In the genomic region with DNA sequence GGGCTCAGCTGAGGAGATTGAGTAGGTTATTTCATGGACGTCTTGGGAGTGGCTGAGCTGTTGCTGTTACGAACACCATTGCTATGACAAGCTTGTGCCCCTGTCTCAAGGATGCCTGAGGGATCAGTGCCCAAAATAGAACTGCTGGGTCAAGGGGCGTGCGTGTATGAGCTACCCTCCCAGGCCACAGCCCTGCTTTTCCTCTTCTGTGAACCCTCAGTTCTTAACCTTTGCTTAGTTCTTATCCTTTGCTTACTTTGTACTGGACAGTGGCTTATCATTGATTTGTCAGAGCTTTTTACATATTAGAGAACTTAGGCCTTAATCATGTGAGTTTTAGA, we compare ENCODE assay signal across 13 cellular contexts. TPM values are rescaled to one million over a fixed set of nuclear protein-coding genes. Genes with fewer than 3 reads are reported as not detected.
A peak's percentile ranks its signal among the peaks of the same experiment; 100 is the strongest.
DNase-seq lines count a peak whose midpoint lies in the region; ATAC-seq and TF ChIP-seq lines count a peak whose summit lies in the region.
"Had no signal": no experiment of that assay in that cellular context is flagged by ENCODE, and none has a peak within 500 bp of the region (broad histone marks: within the 10 kb centered on the region; RNA-seq: fewer than 3 reads in every experiment).

No MANE protein-coding gene starts in this region.

- no peak overlapping the region for H3K4me3 ChIP-seq in A673 (ENCODE audit: low read depth, low read length, poor library complexity, severe bottlenecking)
- peak overlapping the region; percentile 32 for H3K4me3 ChIP-seq in CD8-positive, alpha-beta T cell (ENCODE audit: low read depth, low read length)
- H3K4me3 ChIP-seq in endodermal cell (ENCODE audit: low read length) = no peak overlapping the region
- H3K4me3 ChIP-seq: esophagus squamous epithelium, ovary, Peyer's patch had no signal

- H3K9ac ChIP-seq in endodermal cell (ENCODE audit: extremely low read depth, low read length, poor library complexity, severe bottlenecking) = no peak overlapping the region

- TF ChIP-seq CTCF in A673 (conservative IDR thresholded peaks at IDR 0.05; ENCODE audit: low read depth, low read length) = no peak
- TF ChIP-seq CTCF in CD8-positive, alpha-beta T cell (IDR thresholded peaks at IDR 0.05) = no peak
- no peak for TF ChIP-seq CTCF in endodermal cell (conservative IDR thresholded peaks at IDR 0.05)

- intact Hi-C loops in A673 (cut with micrococcal nuclease; ENCODE audit: unreplicated experiment) = no loop called here
- intact Hi-C loops in CD8-positive, alpha-beta T cell (cut with DNase I, micrococcal nuclease) = loop anchor here (2.0 to 10.0 kb wide), 4 partner anchors 55 to 281 kb away; a partner anchor contains a TSS
- intact Hi-C loops in activated CD4-positive, alpha-beta memory T cell treated with anti-CD3 and anti-CD28 coated beads for 36 hours (cut with micrococcal nuclease) = loop anchor here (2.0 kb wide), 2 partner anchors 19 to 37 kb away; a partner anchor contains a TSS

- peak overlapping the region; percentile 100 for H3K27ac Mint-ChIP-seq in CD8-positive, alpha-beta T cell
- H3K27ac Mint-ChIP-seq in activated CD4-positive, alpha-beta memory T cell treated with anti-CD3 and anti-CD28 coated beads for 36 hours = peak overlapping the region; percentile 90
- H3K27ac Mint-ChIP-seq in memory B cell = peak overlapping the region; percentile 89
- no peak overlapping the region for H3K27ac Mint-ChIP-seq in endodermal cell

- H3K27ac ChIP-seq in A673 (ENCODE audit: low read depth, low read length, poor library complexity, severe bottlenecking) (peak overlapping the region; percentile 30), endodermal cell (ENCODE audit: low read depth, low read length) (no peak overlapping the region)
- H3K27ac ChIP-seq in CD8-positive, alpha-beta T cell (ENCODE audit: low read depth, low read length) = peak overlapping the region; percentile 98
- H3K27ac ChIP-seq: ovary had no signal

- H3K9me3 ChIP-seq in A673 (ENCODE audit: low read depth, low read length, poor library complexity, severe bottlenecking) = no peaks in the 10 kb centered on the region
- H3K9me3 ChIP-seq in CD8-positive, alpha-beta T cell (ENCODE audit: low read length) = no peaks in the 10 kb centered on the region
- no peaks in the 10 kb centered on the region for H3K9me3 ChIP-seq in endodermal cell (ENCODE audit: control insufficient read depth, low read length)
- H3K9me3 ChIP-seq: esophagus squamous epithelium, ovary, Peyer's patch had no signal

- no peaks in the 10 kb centered on the region for H3K27me3 Mint-ChIP-seq in CD8-positive, alpha-beta T cell (ENCODE audit: low read depth)
- H3K27me3 Mint-ChIP-seq in activated CD4-positive, alpha-beta memory T cell treated with anti-CD3 and anti-CD28 coated beads for 36 hours = no peaks in the 10 kb centered on the region
- H3K27me3 Mint-ChIP-seq in memory B cell (no peaks in the 10 kb centered on the region), endodermal cell (ENCODE audit: insufficient read depth) (peaks cover 18% of the 10 kb centered on the region)

- DNase-seq in A673 (ENCODE audit: low spot score) (no peak), memory B cell (ENCODE audit: low spot score in 2 of 2) (no peak), DMS153 (lab: John Stamatoyannopoulos, UW) (no peak), amygdala (lab: John Stamatoyannopoulos, UW) (no peak), endodermal cell (no peak)
- DNase-seq in CD8-positive, alpha-beta T cell = peak in 1 of 7 experiments; percentile 20
- DNase-seq in activated CD4-positive, alpha-beta memory T cell treated with anti-CD3 and anti-CD28 coated beads for 36 hours = no peak
- DNase-seq: esophagus squamous epithelium; NCI-H2227 treated with DMSO at 0.1 percent for 48 hours; ovary; stimulated activated CD4-positive, alpha-beta T cell treated with anti-CD3 and anti-CD28 coated beads, Interleukin-15, amount 100 ng/mL, for 24 hours had no signal

- H3K9me3 Mint-ChIP-seq in CD8-positive, alpha-beta T cell = no peaks in the 10 kb centered on the region
- H3K9me3 Mint-ChIP-seq in activated CD4-positive, alpha-beta memory T cell treated with anti-CD3 and anti-CD28 coated beads for 36 hours = no peaks in the 10 kb centered on the region
- H3K9me3 Mint-ChIP-seq in memory B cell (no peaks in the 10 kb centered on the region), endodermal cell (no peaks in the 10 kb centered on the region)

- H3K4me1 ChIP-seq in A673 (ENCODE audit: insufficient read depth, low read length, poor library complexity, severe bottlenecking) (peaks cover 10% of the 10 kb centered on the region), endodermal cell (ENCODE audit: control insufficient read depth, insufficient read depth, low read length) (no peaks in the 10 kb centered on the region)
- peaks cover 78% of the 10 kb centered on the region for H3K4me1 ChIP-seq in CD8-positive, alpha-beta T cell (ENCODE audit: insufficient read depth, low read length)

- BruUV-seq in A673 (replicated peaks; lab: Mats Ljungman, UMichigan) = no TSS peak

- H3K36me3 ChIP-seq in A673 (ENCODE audit: insufficient read depth, low read length, poor library complexity, severe bottlenecking) (no peaks in the 10 kb centered on the region), endodermal cell (ENCODE audit: control insufficient read depth, insufficient read depth, low read length) (no peaks in the 10 kb centered on the region)
- H3K36me3 ChIP-seq in CD8-positive, alpha-beta T cell (ENCODE audit: insufficient read depth, low read length) = peaks cover 58% of the 10 kb centered on the region
- H3K36me3 ChIP-seq: ovary had no signal

- H3K36me3 Mint-ChIP-seq in CD8-positive, alpha-beta T cell = peaks cover 69% of the 10 kb centered on the region
- peaks cover 61% of the 10 kb centered on the region for H3K36me3 Mint-ChIP-seq in activated CD4-positive, alpha-beta memory T cell treated with anti-CD3 and anti-CD28 coated beads for 36 hours
- H3K36me3 Mint-ChIP-seq in memory B cell = peaks cover 21% of the 10 kb centered on the region
- H3K36me3 Mint-ChIP-seq in endodermal cell (ENCODE audit: low read depth) = peaks cover 9% of the 10 kb centered on the region

- H3K4me3 Mint-ChIP-seq in CD8-positive, alpha-beta T cell = peak overlapping the region; percentile 79
- H3K4me3 Mint-ChIP-seq in activated CD4-positive, alpha-beta memory T cell treated with anti-CD3 and anti-CD28 coated beads for 36 hours = peak overlapping the region; percentile 55
- peak overlapping the region; percentile 62 for H3K4me3 Mint-ChIP-seq in memory B cell
- H3K4me3 Mint-ChIP-seq in endodermal cell = no peak overlapping the region

- no peak for ATAC-seq in CD8-positive, alpha-beta T cell
- no peak for ATAC-seq in memory B cell (ENCODE audit: low read depth)
- no peak for ATAC-seq in GM18909 (IDR thresholded peaks at IDR 0.05; ENCODE audit: poor library complexity, unreplicated experiment)

- H3K27me3 ChIP-seq in A673 (replicated peaks; ENCODE audit: insufficient read depth, low read depth, low read length, poor library complexity) (peaks cover 2% of the 10 kb centered on the region), endodermal cell (ENCODE audit: control insufficient read depth, insufficient read depth, low read length, poor library complexity, severe bottlenecking) (peaks cover 14% of the 10 kb centered on the region)
- H3K27me3 ChIP-seq in CD8-positive, alpha-beta T cell (ENCODE audit: insufficient read depth, low read length) = no peaks in the 10 kb centered on the region

- CTCF ChIA-PET in A673 (lab: Charles Lee) = no interaction called here
- CTCF ChIA-PET in CD8-positive, alpha-beta T cell (lab: Charles Lee) = interaction anchor here (1.0 to 16.2 kb wide), 4 partner anchors 10 to 165 kb away, joined by 3 to 148 read pairs (median 62); a partner anchor contains a TSS
- CTCF ChIA-PET in activated CD4-positive, alpha-beta memory T cell treated with anti-CD3 and anti-CD28 coated beads for 36 hours (lab: Charles Lee) = interaction anchor here (0.9 to 2.9 kb wide), 6 partner anchors 9 to 191 kb away, joined by 3 to 11 read pairs (median 6); a partner anchor contains a TSS

- peaks cover 56% of the 10 kb centered on the region for H3K4me1 Mint-ChIP-seq in CD8-positive, alpha-beta T cell (ENCODE audit: low read depth)
- H3K4me1 Mint-ChIP-seq in activated CD4-positive, alpha-beta memory T cell treated with anti-CD3 and anti-CD28 coated beads for 36 hours (ENCODE audit: low read depth) = peaks cover 69% of the 10 kb centered on the region
- H3K4me1 Mint-ChIP-seq in memory B cell (peaks cover 26% of the 10 kb centered on the region), endodermal cell (no peaks in the 10 kb centered on the region)

- POLR2A ChIA-PET in A673 (lab: Charles Lee; ENCODE audit: low non-redundant PET) = no interaction called here
- POLR2A ChIA-PET in CD8-positive, alpha-beta T cell (lab: Charles Lee) = interaction anchor here (0.7 to 28.4 kb wide), 9 partner anchors 3 to 199 kb away, joined by 3 to 1023 read pairs (median 15); a partner anchor contains a TSS
- POLR2A ChIA-PET in activated CD4-positive, alpha-beta memory T cell treated with anti-CD3 and anti-CD28 coated beads for 36 hours (lab: Charles Lee) = interaction anchor here (0.9 to 3.3 kb wide), 4 partner anchors 9 to 26 kb away, joined by 3 to 18 read pairs (median 6); a partner anchor contains a TSS

- WGBS in endodermal cell (ENCODE audit: insufficient coverage in 1 of 2, insufficient read length in 1 of 2), 2 experiments = 93 to 95% methylated on average over 4 of the region's 4 CpGs

RNA-seq across cellular contexts. Expression of a gene that starts 9.0 kb away (rescaled TPM):
- 3.2 and 3.4 TPM in 2 replicates for total RNA-seq in A673 (2021)
- 100 to 1,000 TPM; 901 to 938 TPM for total RNA-seq in CD8-positive, alpha-beta T cell
- total RNA-seq in activated CD4-positive, alpha-beta memory T cell treated with anti-CD3 and anti-CD28 coated beads for 36 hours = 100 to 1,000 TPM; 136 to 142 TPM
- total RNA-seq in endodermal cell = 10 to 100 TPM; 14.8 to 17.1 TPM
- polyA plus RNA-seq in endodermal cell (2013, experiment 1 of 2) = 5.9 TPM
- polyA plus RNA-seq in endodermal cell (2013, experiment 2 of 2) = 4.8 TPM

RNA-seq across cellular contexts. Expression of a gene that starts 19.2 kb away (rescaled TPM):
- total RNA-seq in A673 (2021) (342 and 343 TPM in 2 replicates), endodermal cell (100 to 1,000 TPM; 225 to 254 TPM)
- total RNA-seq in CD8-positive, alpha-beta T cell = 10 to 100 TPM; 75.3 to 76.2 TPM
- total RNA-seq in activated CD4-positive, alpha-beta memory T cell treated with anti-CD3 and anti-CD28 coated beads for 36 hours = 100 to 1,000 TPM; 204 to 207 TPM
- polyA plus RNA-seq in endodermal cell (2013, experiment 1 of 2) = 192 TPM
- 174 TPM for polyA plus RNA-seq in endodermal cell (2013, experiment 2 of 2)

RNA-seq across cellular contexts. Expression of a gene that starts 27.8 kb away (rescaled TPM):
- total RNA-seq in A673 (2021) (368 and 435 TPM in 2 replicates), endodermal cell (100 to 1,000 TPM; 331 to 449 TPM)
- 100 to 1,000 TPM; 172 to 174 TPM for total RNA-seq in CD8-positive, alpha-beta T cell
- total RNA-seq in activated CD4-positive, alpha-beta memory T cell treated with anti-CD3 and anti-CD28 coated beads for 36 hours = 100 to 1,000 TPM; 274 to 275 TPM
- polyA plus RNA-seq in endodermal cell (2013, experiment 1 of 2) = 418 TPM
- polyA plus RNA-seq in endodermal cell (2013, experiment 2 of 2) = 416 TPM

RNA-seq across cellular contexts. Expression of a gene that starts 36.1 kb away (rescaled TPM):
- 12.0 and 21.2 TPM in 2 replicates for total RNA-seq in A673 (2021)
- 10 to 100 TPM; 93.3 to 98.0 TPM for total RNA-seq in CD8-positive, alpha-beta T cell
- total RNA-seq in activated CD4-positive, alpha-beta memory T cell treated with anti-CD3 and anti-CD28 coated beads for 36 hours = 10 to 100 TPM; 28.3 to 29.3 TPM
- total RNA-seq in endodermal cell = 10 to 100 TPM; 67.2 to 68.7 TPM
- polyA plus RNA-seq in endodermal cell (2013, experiment 1 of 2) = 16.2 TPM
- polyA plus RNA-seq in endodermal cell (2013, experiment 2 of 2) = 16.2 TPM

RNA-seq across cellular contexts. Expression of a gene that starts 49.6 kb away (rescaled TPM):
- 112 and 146 TPM in 2 replicates for total RNA-seq in A673 (2021)
- total RNA-seq in CD8-positive, alpha-beta T cell = 100 to 1,000 TPM; 382 to 392 TPM
- 100 to 1,000 TPM; 123 to 130 TPM for total RNA-seq in activated CD4-positive, alpha-beta memory T cell treated with anti-CD3 and anti-CD28 coated beads for 36 hours
- 100 to 1,000 TPM; 426 to 469 TPM for total RNA-seq in endodermal cell
- 225 TPM for polyA plus RNA-seq in endodermal cell (2013, experiment 1 of 2)
- polyA plus RNA-seq in endodermal cell (2013, experiment 2 of 2) = 200 TPM

Comparison
In these comparisons a context has a peak if more than half of its experiments do, and no peak if none do; other contexts are left out.
1. RNA of a gene that starts 9.0 kb away (total RNA-seq): 901 to 938 TPM in CD8-positive, alpha-beta T cell and 136 to 142 TPM in activated CD4-positive, alpha-beta memory T cell treated with anti-CD3 and anti-CD28 coated beads for 36 hours; 14.8 to 17.1 TPM in endodermal cell and 3.2 to 3.4 TPM in A673; every median in the first group is over 4 times any median in the second.